Comparison of ENCODE assay signal across 1 cellular context in the genomic region with DNA sequence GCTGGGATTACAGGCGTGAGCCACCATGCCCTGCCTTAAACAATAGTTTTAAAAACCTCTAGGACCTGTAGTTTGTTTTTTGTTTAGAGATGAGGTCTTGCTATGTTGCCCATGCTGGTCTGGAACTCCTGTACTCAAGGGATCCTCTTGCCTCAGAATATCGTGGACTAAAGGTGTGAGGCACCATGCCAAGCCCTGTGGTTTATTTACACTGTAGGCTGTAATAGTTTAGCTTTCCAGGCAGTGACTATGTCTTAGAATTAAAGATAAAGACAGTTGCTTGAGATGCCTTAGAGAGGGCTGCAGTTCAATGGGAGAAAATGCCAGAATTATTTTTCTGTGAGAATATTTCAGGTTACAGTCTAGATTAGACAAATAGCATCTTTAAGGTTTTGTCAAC.
TF ChIP-seq lines count a peak whose summit lies in the region.

No MANE protein-coding gene starts in this region.

TF ChIP-seq in IMR-90, 13 proteins besides CTCF, POLR2A, EP300 and RAD21 (continued from another document):
- no peak for TF ChIP-seq MXI1 (IDR thresholded peaks at IDR 0.05; ENCODE audit: borderline replicate concordance, low read depth, low read length)
- no peak for TF ChIP-seq MAFK (IDR thresholded peaks at IDR 0.05; ENCODE audit: low read depth, low read length)
- TF ChIP-seq CEBPB (IDR thresholded peaks at IDR 0.05; ENCODE audit: low read depth, low read length) = no peak; the same call in 1 of the 2 replicates
